Comparison of ENCODE assay signal across 1 cellular context in the genomic region with DNA sequence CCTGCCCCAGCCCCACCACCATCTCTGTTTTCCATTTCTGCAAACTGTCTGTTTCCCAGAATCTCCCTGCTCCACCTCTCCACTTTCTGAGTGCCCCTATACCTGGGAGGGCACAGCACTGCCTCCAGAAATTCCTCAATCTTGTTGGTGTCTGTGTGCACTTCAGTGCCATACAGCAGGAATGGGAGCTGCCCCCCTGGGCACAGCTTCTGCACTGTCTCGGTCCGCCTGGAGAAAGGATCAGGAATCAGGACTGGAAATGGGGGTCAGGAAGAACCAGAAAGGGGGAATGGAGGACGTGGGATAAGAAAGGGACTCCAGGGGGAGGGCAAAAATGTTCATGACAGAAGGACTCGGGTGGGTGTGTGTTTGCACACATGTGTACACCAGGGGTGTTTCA.
TF ChIP-seq lines count a peak whose summit lies in the region.

No MANE protein-coding gene starts in this region.

TF ChIP-seq in K562, 482 proteins besides CTCF, POLR2A, EP300 and RAD21 (continued from another document):
- TF ChIP-seq ZNF133 (CRISPR knock-in tag; IDR thresholded peaks at IDR 0.05) (no peak), JUND (IDR thresholded peaks at IDR 0.05; ENCODE audit: borderline replicate concordance, low read depth, low read length) (no peak), JUND (tag; IDR thresholded peaks at IDR 0.05; ENCODE audit: borderline replicate concordance, low read depth, low read length) (no peak), JUN (IDR thresholded peaks at IDR 0.05; ENCODE audit: borderline replicate concordance, low read depth, low read length) (no peak), JUN (CRISPR knock-in tag; IDR thresholded peaks at IDR 0.05; ENCODE audit: borderline replicate concordance) (no peak), ATF7 (IDR thresholded peaks at IDR 0.05) (no peak), TCF7 (IDR thresholded peaks at IDR 0.05; ENCODE audit: borderline replicate concordance) (no peak), L3MBTL2 (IDR thresholded peaks at IDR 0.05) (no peak), FOXA3 (CRISPR knock-in tag; conservative IDR thresholded peaks at IDR 0.05 in 1 of 2, IDR thresholded peaks at IDR 0.05 in 1 of 2) (peak in 1 of 2 experiments; percentile 31; a peak in 1 of 4 replicates), DIDO1 (tag; IDR thresholded peaks at IDR 0.05; ENCODE audit: low read depth) (no peak), NR2F6 (CRISPR knock-in tag; IDR thresholded peaks at IDR 0.05) (no peak), NRF1 (conservative IDR thresholded peaks at IDR 0.05 in 1 of 2, IDR thresholded peaks at IDR 0.05 in 1 of 2) (no peak), RNF2 (IDR thresholded peaks at IDR 0.05) (no peak), BRD9 (IDR thresholded peaks at IDR 0.05; ENCODE audit: low read depth, partially characterized antibody) (no peak), KAT7 (CRISPR knock-in tag; IDR thresholded peaks at IDR 0.05; ENCODE audit: borderline replicate concordance) (no peak), SMAD1 (IDR thresholded peaks at IDR 0.05; ENCODE audit: low read depth, low read length, partially characterized antibody) (peak; percentile 15), SIN3A (IDR thresholded peaks at IDR 0.05; ENCODE audit: borderline replicate concordance in 2 of 2, control insufficient read depth in 1 of 2, low read depth in 2 of 2, low read length in 2 of 2) (no peak), ARID2 (IDR thresholded peaks at IDR 0.05) (peak; percentile 30; the same call in 1 of the 2 replicates), HSF4 (CRISPR knock-in tag; IDR thresholded peaks at IDR 0.05; ENCODE audit: borderline replicate concordance) (no peak), ZNF436 (CRISPR knock-in tag; IDR thresholded peaks at IDR 0.05) (no peak), SP2 (IDR thresholded peaks at IDR 0.05; ENCODE audit: extremely low read depth, low read depth, low read length, poor library complexity, severe bottlenecking) (peak; percentile 1), GTF2A2 (tag; IDR thresholded peaks at IDR 0.05) (0 out of 2 replicates have a peak, but pooled peaks have one; percentile 8), CEBPG (CRISPR knock-in tag; IDR thresholded peaks at IDR 0.05) (0 out of 2 replicates have a peak, but pooled peaks have one; percentile 28), CEBPG (tag; conservative IDR thresholded peaks at IDR 0.05 in 1 of 2, IDR thresholded peaks at IDR 0.05 in 1 of 2) (no peak), PYGO2 (tag; IDR thresholded peaks at IDR 0.05) (peak; percentile 24; the same call in 1 of the 2 replicates), SETDB1 (IDR thresholded peaks at IDR 0.05; ENCODE audit: low read length) (no peak), HNRNPL (IDR thresholded peaks at IDR 0.05; ENCODE audit: low read depth, low read length) (no peak), POLR2AphosphoS2 (IDR thresholded peaks at IDR 0.05; ENCODE audit: low read length) (no peak), ZNF551 (CRISPR knock-in tag; IDR thresholded peaks at IDR 0.05) (no peak), RBM14 (IDR thresholded peaks at IDR 0.05; ENCODE audit: borderline replicate concordance, insufficient read depth, low read depth, low read length) (no peak), FOXP1 (CRISPR knock-in tag; IDR thresholded peaks at IDR 0.05) (0 out of 2 replicates have a peak, but pooled peaks have one; percentile 63)
- TF ChIP-seq, protein P1, sequence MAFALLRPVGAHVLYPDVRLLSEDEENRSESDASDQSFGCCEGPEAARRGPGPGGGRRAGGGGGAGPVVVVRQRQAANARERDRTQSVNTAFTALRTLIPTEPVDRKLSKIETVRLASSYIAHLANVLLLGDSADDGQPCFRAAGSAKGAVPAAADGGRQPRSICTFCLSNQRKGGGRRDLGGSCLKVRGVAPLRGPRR (CRISPR knock-in tag; IDR thresholded peaks at IDR 0.05): no peak
- TF ChIP-seq, protein P2, sequence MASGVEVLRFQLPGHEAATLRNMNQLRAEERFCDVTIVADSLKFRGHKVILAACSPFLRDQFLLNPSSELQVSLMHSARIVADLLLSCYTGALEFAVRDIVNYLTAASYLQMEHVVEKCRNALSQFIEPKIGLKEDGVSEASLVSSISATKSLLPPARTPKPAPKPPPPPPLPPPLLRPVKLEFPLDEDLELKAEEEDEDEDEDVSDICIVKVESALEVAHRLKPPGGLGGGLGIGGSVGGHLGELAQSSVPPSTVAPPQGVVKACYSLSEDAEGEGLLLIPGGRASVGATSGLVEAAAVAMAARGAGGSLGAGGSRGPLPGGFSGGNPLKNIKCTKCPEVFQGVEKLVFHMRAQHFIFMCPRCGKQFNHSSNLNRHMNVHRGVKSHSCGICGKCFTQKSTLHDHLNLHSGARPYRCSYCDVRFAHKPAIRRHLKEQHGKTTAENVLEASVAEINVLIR (CRISPR knock-in tag; IDR thresholded peaks at IDR 0.05): no peak
- TF ChIP-seq, protein P3, sequence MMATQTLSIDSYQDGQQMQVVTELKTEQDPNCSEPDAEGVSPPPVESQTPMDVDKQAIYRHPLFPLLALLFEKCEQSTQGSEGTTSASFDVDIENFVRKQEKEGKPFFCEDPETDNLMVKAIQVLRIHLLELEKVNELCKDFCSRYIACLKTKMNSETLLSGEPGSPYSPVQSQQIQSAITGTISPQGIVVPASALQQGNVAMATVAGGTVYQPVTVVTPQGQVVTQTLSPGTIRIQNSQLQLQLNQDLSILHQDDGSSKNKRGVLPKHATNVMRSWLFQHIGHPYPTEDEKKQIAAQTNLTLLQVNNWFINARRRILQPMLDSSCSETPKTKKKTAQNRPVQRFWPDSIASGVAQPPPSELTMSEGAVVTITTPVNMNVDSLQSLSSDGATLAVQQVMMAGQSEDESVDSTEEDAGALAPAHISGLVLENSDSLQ (IDR thresholded peaks at IDR 0.05): no peak
- TF ChIP-seq, protein P4, sequence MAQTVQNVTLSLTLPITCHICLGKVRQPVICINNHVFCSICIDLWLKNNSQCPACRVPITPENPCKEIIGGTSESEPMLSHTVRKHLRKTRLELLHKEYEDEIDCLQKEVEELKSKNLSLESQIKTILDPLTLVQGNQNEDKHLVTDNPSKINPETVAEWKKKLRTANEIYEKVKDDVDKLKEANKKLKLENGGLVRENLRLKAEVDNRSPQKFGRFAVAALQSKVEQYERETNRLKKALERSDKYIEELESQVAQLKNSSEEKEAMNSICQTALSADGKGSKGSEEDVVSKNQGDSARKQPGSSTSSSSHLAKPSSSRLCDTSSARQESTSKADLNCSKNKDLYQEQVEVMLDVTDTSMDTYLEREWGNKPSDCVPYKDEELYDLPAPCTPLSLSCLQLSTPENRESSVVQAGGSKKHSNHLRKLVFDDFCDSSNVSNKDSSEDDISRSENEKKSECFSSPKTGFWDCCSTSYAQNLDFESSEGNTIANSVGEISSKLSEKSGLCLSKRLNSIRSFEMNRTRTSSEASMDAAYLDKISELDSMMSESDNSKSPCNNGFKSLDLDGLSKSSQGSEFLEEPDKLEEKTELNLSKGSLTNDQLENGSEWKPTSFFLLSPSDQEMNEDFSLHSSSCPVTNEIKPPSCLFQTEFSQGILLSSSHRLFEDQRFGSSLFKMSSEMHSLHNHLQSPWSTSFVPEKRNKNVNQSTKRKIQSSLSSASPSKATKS (CRISPR knock-in tag; IDR thresholded peaks at IDR 0.05): no peak
- TF ChIP-seq, protein P5, sequence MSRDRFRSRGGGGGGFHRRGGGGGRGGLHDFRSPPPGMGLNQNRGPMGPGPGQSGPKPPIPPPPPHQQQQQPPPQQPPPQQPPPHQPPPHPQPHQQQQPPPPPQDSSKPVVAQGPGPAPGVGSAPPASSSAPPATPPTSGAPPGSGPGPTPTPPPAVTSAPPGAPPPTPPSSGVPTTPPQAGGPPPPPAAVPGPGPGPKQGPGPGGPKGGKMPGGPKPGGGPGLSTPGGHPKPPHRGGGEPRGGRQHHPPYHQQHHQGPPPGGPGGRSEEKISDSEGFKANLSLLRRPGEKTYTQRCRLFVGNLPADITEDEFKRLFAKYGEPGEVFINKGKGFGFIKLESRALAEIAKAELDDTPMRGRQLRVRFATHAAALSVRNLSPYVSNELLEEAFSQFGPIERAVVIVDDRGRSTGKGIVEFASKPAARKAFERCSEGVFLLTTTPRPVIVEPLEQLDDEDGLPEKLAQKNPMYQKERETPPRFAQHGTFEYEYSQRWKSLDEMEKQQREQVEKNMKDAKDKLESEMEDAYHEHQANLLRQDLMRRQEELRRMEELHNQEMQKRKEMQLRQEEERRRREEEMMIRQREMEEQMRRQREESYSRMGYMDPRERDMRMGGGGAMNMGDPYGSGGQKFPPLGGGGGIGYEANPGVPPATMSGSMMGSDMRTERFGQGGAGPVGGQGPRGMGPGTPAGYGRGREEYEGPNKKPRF (IDR thresholded peaks at IDR 0.05; ENCODE audit: low read depth, low read length): no peak
- TF ChIP-seq, protein P6, sequence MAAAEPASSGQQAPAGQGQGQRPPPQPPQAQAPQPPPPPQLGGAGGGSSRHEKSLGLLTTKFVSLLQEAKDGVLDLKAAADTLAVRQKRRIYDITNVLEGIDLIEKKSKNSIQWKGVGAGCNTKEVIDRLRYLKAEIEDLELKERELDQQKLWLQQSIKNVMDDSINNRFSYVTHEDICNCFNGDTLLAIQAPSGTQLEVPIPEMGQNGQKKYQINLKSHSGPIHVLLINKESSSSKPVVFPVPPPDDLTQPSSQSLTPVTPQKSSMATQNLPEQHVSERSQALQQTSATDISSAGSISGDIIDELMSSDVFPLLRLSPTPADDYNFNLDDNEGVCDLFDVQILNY (CRISPR knock-in tag; IDR thresholded peaks at IDR 0.05): 0 out of 2 replicates have a peak, but pooled peaks have one; percentile 7
TF ChIP-seq in K562: peak in this region for 16.
